In the genomic region with DNA sequence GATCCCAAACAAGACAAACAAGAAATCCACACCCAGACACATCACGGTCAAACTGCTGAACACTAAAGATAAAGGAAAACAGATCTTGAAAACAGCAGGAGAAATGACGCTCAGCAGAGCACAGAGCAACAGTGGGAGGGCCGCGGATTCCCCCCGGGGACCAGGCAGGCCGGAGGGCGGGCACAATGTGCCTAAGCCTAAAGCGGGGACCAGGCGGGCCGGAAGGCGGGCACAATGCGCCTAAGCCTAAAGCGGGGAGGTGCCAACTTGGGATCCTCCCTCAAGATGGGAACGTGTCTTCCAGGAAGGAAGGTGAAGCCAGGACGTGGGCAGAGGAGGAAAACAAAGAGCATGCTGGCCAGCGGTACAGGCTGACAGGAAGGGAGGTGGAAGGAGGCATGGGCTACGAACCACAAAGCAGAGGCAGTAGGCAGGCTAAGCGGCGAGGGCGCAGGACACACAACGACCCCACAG, we compare ENCODE assay signal across 8 cellular contexts. TPM values are rescaled to one million over a fixed set of nuclear protein-coding genes. Genes with fewer than 3 reads are reported as not detected.
A peak's percentile ranks its signal among the peaks of the same experiment; 100 is the strongest.
DNase-seq lines count a peak whose midpoint lies in the region; ATAC-seq and TF ChIP-seq lines count a peak whose summit lies in the region.

No MANE protein-coding gene starts in this region.

- H2AK5ac ChIP-seq in trophoblast cell (ENCODE audit: low read length) = no peak overlapping the region

- no peak overlapping the region for H3K14ac ChIP-seq in trophoblast cell (ENCODE audit: low read length)

- H4K12ac ChIP-seq in trophoblast cell (ENCODE audit: low read depth, low read length) = no peak overlapping the region

- WGBS in trophoblast cell (ENCODE audit: extremely low coverage, insufficient coverage, insufficient read length) = no CpG with 5 or more reads among the region's 21 CpGs

- H3K4ac ChIP-seq in trophoblast cell (ENCODE audit: low read depth, low read length) = no peak overlapping the region

- H3K79me2 ChIP-seq in trophoblast cell (ENCODE audit: control insufficient read depth, insufficient read depth, low read length, poor library complexity) = peaks cover 27% of the 10 kb centered on the region

- H3K27me3 Mint-ChIP-seq in T-helper 2 cell treated with Interferon-gamma antibody and Interleukin-4, amounts not matched to agents 5 μg/mL and 100 μg/mL, for 36 hours (ENCODE audit: low read depth) = no peaks in the 10 kb centered on the region
- no peaks in the 10 kb centered on the region for H3K27me3 Mint-ChIP-seq in T-helper 17 cell

- peak overlapping the region; percentile 1 for H3K4me3 Mint-ChIP-seq in T-helper 2 cell treated with Interferon-gamma antibody and Interleukin-4, amounts not matched to agents 5 μg/mL and 100 μg/mL, for 36 hours
- peak overlapping the region; percentile 58 for H3K4me3 Mint-ChIP-seq in T-helper 17 cell

- H3K36me3 ChIP-seq in trophoblast cell (ENCODE audit: control insufficient read depth in 1 of 2, insufficient read depth in 2 of 2, low read length in 2 of 2) = peaks cover 15 to 18% of the 10 kb centered on the region in 2 experiments

- no peak overlapping the region for H3K27ac Mint-ChIP-seq in T-helper 2 cell treated with Interferon-gamma antibody and Interleukin-4, amounts not matched to agents 5 μg/mL and 100 μg/mL, for 36 hours
- peak overlapping the region; percentile 54 for H3K27ac Mint-ChIP-seq in T-helper 17 cell

- TF ChIP-seq CTCF in fibroblast of villous mesenchyme (IDR thresholded peaks at IDR 0.05; ENCODE audit: insufficient read depth, low read depth, low read length) = no peak
- no peak for TF ChIP-seq CTCF in GM10248 (IDR thresholded peaks at IDR 0.05; ENCODE audit: control extremely low read depth, extremely low read depth, low read depth, missing control alignments)

- ATAC-seq in HG02852 (IDR thresholded peaks at IDR 0.05; ENCODE audit: unreplicated experiment) (peak; percentile 70), T-helper 17 cell (no peak)

- peaks cover 4% of the 10 kb centered on the region for H3K4me1 Mint-ChIP-seq in T-helper 2 cell treated with Interferon-gamma antibody and Interleukin-4, amounts not matched to agents 5 μg/mL and 100 μg/mL, for 36 hours (ENCODE audit: low read depth)
- H3K4me1 Mint-ChIP-seq in T-helper 17 cell = peaks cover 23% of the 10 kb centered on the region

- no peak overlapping the region for H3K23ac ChIP-seq in trophoblast cell (ENCODE audit: low read length)

- H3K18ac ChIP-seq in trophoblast cell (ENCODE audit: low read length) = no peak overlapping the region

- peaks cover 5 to 6% of the 10 kb centered on the region in 2 experiments for H3K4me1 ChIP-seq in trophoblast cell (ENCODE audit: control insufficient read depth in 1 of 2, insufficient read depth in 2 of 2, low read length in 2 of 2)

- H4K8ac ChIP-seq in trophoblast cell (ENCODE audit: low read depth, low read length) = no peak overlapping the region

- no peaks in the 10 kb centered on the region for H3K27me3 ChIP-seq in trophoblast cell (ENCODE audit: insufficient read depth, low read length)

- H3K9ac ChIP-seq in trophoblast cell (ENCODE audit: low read length) = no peak overlapping the region

- POLR2A ChIA-PET in GM10248 (lab: Yijun Ruan, JAX) = no interaction called here

- H3K9me3 ChIP-seq in T-helper 17 cell (ENCODE audit: control insufficient read depth, low read length, poor library complexity, severe bottlenecking) = no peaks in the 10 kb centered on the region
- no peaks in the 10 kb centered on the region for H3K9me3 ChIP-seq in trophoblast cell (ENCODE audit: insufficient read depth, low read depth, low read length)

- no peak for DNase-seq in T-helper 2 cell treated with Interferon-gamma antibody and Interleukin-4, amounts not matched to agents 5 μg/mL and 100 μg/mL, for 36 hours (ENCODE audit: low spot score)
- no peak for DNase-seq in T-helper 2 cell
- DNase-seq in T-helper 17 cell = no peak
- peak; percentile 77 for DNase-seq in fibroblast of villous mesenchyme (ENCODE audit: low read depth)
- DNase-seq in trophoblast cell = peak in 1 of 2 donors; percentile 25
- DNase-seq in GM10248 (ENCODE audit: extremely low spot score) = no peak
- no peak for DNase-seq in occipital lobe (lab: John Stamatoyannopoulos, UW)

- H3K4me3 ChIP-seq in fibroblast of villous mesenchyme (ENCODE audit: low read depth, low read length) (peak overlapping the region; percentile 38), trophoblast cell (ENCODE audit: low read depth, low read length) (no peak overlapping the region)

- H2BK5ac ChIP-seq in trophoblast cell (ENCODE audit: low read depth, low read length, poor library complexity) = no peak overlapping the region

- H2AFZ ChIP-seq in trophoblast cell (ENCODE audit: insufficient read depth, low read length, poor library complexity) = no peak overlapping the region

- H2BK12ac ChIP-seq in trophoblast cell (ENCODE audit: low read length) = no peak overlapping the region

- peak overlapping the region; percentile 45 for H3K4me2 ChIP-seq in trophoblast cell (ENCODE audit: low read length)

- no peaks in the 10 kb centered on the region for H3K79me1 ChIP-seq in trophoblast cell (ENCODE audit: low read length)

- no peak overlapping the region for H2BK120ac ChIP-seq in trophoblast cell (ENCODE audit: insufficient read depth, low read length, poor library complexity)

- H3K27ac ChIP-seq in trophoblast cell (ENCODE audit: low read depth, low read length) = peak overlapping the region; percentile 0

- no peaks in the 10 kb centered on the region for H3K9me3 Mint-ChIP-seq in T-helper 2 cell treated with Interferon-gamma antibody and Interleukin-4, amounts not matched to agents 5 μg/mL and 100 μg/mL, for 36 hours

- H4K91ac ChIP-seq in trophoblast cell (ENCODE audit: low read depth, low read length) = no peak overlapping the region

- CTCF ChIA-PET in GM10248 (lab: Yijun Ruan, JAX) = interaction anchor here (1.1 kb wide), 1 partner anchor 13 kb away, joined by 3 read pairs; no protein-coding TSS in a partner anchor

- H3K36me3 Mint-ChIP-seq in T-helper 2 cell treated with Interferon-gamma antibody and Interleukin-4, amounts not matched to agents 5 μg/mL and 100 μg/mL, for 36 hours (ENCODE audit: low read depth) = no peaks in the 10 kb centered on the region
- no peaks in the 10 kb centered on the region for H3K36me3 Mint-ChIP-seq in T-helper 17 cell (ENCODE audit: low read depth)

RNA-seq across cellular contexts. Expression of a gene that starts 31.1 kb away (rescaled TPM):
- total RNA-seq in T-helper 17 cell = 10 to 100 TPM; 14.8 to 17.7 TPM
- total RNA-seq in fibroblast of villous mesenchyme = 89.9 and 108 TPM in 2 replicates
- polyA plus RNA-seq in trophoblast cell (2013) = 58.6 and 59.7 TPM in 2 replicates
- total RNA-seq in occipital lobe = 83.3 TPM
